8 cellular contexts compared by ENCODE assay signal in the genomic region with DNA sequence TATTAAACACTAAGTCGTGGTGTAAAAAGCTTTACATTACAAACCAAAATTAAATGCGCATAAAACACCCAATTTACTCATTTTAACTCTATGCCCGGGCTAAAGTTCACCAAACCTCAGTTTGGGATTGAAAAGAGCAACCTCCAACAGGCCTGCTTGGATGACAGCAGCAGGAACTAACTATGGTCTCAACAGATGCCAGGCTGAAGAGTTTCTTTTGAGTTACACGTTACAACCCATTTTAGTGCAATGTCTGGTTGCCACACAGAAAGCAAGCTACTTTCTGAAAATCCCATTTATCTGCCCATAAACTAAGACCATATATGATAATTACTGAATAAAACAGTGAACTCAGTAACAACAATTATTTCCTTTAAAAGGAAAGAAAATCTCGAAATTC. TPM values are rescaled to one million over a fixed set of nuclear protein-coding genes. Genes with fewer than 3 reads are reported as not detected.
DNase-seq lines count a peak whose midpoint lies in the region; ATAC-seq and TF ChIP-seq lines count a peak whose summit lies in the region.

No MANE protein-coding gene starts in this region.

- POLR2A ChIA-PET in activated B cell treated with CpG ODN at 0.5 μM for 24 hours (lab: Charles Lee) (interaction anchor here (0.7 to 1.4 kb wide), 7 partner anchors 9 to 89 kb away, joined by 3 to 6 read pairs (median 4); no protein-coding TSS in a partner anchor), GM10248 (lab: Yijun Ruan, JAX) (no interaction called here)

- peak overlapping the region; percentile 91 for H3K4me3 Mint-ChIP-seq in activated B cell treated with CpG ODN at 0.5 μM for 24 hours
- H3K4me3 Mint-ChIP-seq in stimulated activated naive B cell treated with anti-CD40 and anti-IgM and Interleukin-4, amounts not matched to agents 10 μg/mL and 1 μg/mL and 100 μg/mL, for 72 hours, result peak overlapping the region; percentile 95 to 98

- H3K4me1 Mint-ChIP-seq in activated B cell treated with CpG ODN at 0.5 μM for 24 hours, result peaks cover 33% of the 10 kb centered on the region
- peaks cover 14 to 43% of the 10 kb centered on the region in 2 donors for H3K4me1 Mint-ChIP-seq in stimulated activated naive B cell treated with anti-CD40 and anti-IgM and Interleukin-4, amounts not matched to agents 10 μg/mL and 1 μg/mL and 100 μg/mL, for 72 hours

- no peaks in the 10 kb centered on the region for H3K9me3 ChIP-seq in iPS-18c (ENCODE audit: control insufficient read depth, insufficient read depth, low read length)

- intact Hi-C loops in activated B cell treated with CpG ODN at 0.5 μM for 24 hours (cut with micrococcal nuclease), result loop anchor here (5.0 to 10.0 kb wide), 4 partner anchors 198 to 1522 kb away; a partner anchor contains a TSS

- H3K27ac Mint-ChIP-seq in activated B cell treated with CpG ODN at 0.5 μM for 24 hours, result peak overlapping the region; percentile 86
- H3K27ac Mint-ChIP-seq in stimulated activated naive B cell treated with anti-CD40 and anti-IgM and Interleukin-4, amounts not matched to agents 10 μg/mL and 1 μg/mL and 100 μg/mL, for 72 hours, result peak overlapping the region; percentile 97

- peak overlapping the region; percentile 79; the same call in 1 of the 2 replicates for H3K4me3 ChIP-seq in iPS-18c (ENCODE audit: insufficient read depth, low read depth, low read length)

- CTCF ChIA-PET in activated B cell treated with CpG ODN at 0.5 μM for 24 hours (lab: Charles Lee), result interaction anchor here (1.1 kb wide), 1 partner anchor 22 kb away, joined by 3 read pairs; no protein-coding TSS in a partner anchor
- CTCF ChIA-PET in GM10248 (lab: Yijun Ruan, JAX), result interaction anchor here (1.3 kb wide), 1 partner anchor 21 kb away, joined by 6 read pairs; no protein-coding TSS in a partner anchor

- no peaks in the 10 kb centered on the region for H3K27me3 Mint-ChIP-seq in activated B cell treated with CpG ODN at 0.5 μM for 24 hours
- no peaks in the 10 kb centered on the region for H3K27me3 Mint-ChIP-seq in stimulated activated naive B cell treated with anti-CD40 and anti-IgM and Interleukin-4, amounts not matched to agents 10 μg/mL and 1 μg/mL and 100 μg/mL, for 72 hours

- H3K9me3 Mint-ChIP-seq in activated B cell treated with CpG ODN at 0.5 μM for 24 hours, result no peaks in the 10 kb centered on the region
- H3K9me3 Mint-ChIP-seq in stimulated activated naive B cell treated with anti-CD40 and anti-IgM and Interleukin-4, amounts not matched to agents 10 μg/mL and 1 μg/mL and 100 μg/mL, for 72 hours, result no peaks in the 10 kb centered on the region

- peaks cover 23% of the 10 kb centered on the region for H3K36me3 Mint-ChIP-seq in activated B cell treated with CpG ODN at 0.5 μM for 24 hours (ENCODE audit: low read depth)
- H3K36me3 Mint-ChIP-seq in stimulated activated naive B cell treated with anti-CD40 and anti-IgM and Interleukin-4, amounts not matched to agents 10 μg/mL and 1 μg/mL and 100 μg/mL, for 72 hours, result peaks cover 17 to 20% of the 10 kb centered on the region in 2 donors

- ATAC-seq in activated B cell treated with CpG ODN at 0.5 μM for 24 hours (ENCODE audit: low read depth) (no peak), HG03521 (IDR thresholded peaks at IDR 0.05; ENCODE audit: unreplicated experiment) (no peak)
- ATAC-seq in stimulated activated naive B cell treated with anti-CD40 and anti-IgM and Interleukin-4, amounts not matched to agents 10 μg/mL and 1 μg/mL and 100 μg/mL, for 72 hours (replicated peaks), result no peak

- TF ChIP-seq CTCF in activated B cell treated with CpG ODN at 0.5 μM for 24 hours (IDR thresholded peaks at IDR 0.05), result no peak
- no peak for TF ChIP-seq CTCF in GM10248 (IDR thresholded peaks at IDR 0.05; ENCODE audit: control extremely low read depth, extremely low read depth, low read depth, missing control alignments)

- DNase-seq in NCI-H2171 treated with DMSO at 0.1 percent for 48 hours (lab: John Stamatoyannopoulos, UW) (peak; percentile 9), NCI-H2171 (lab: John Stamatoyannopoulos, UW) (no peak), activated B cell treated with CpG ODN at 0.5 μM for 24 hours (no peak), GM10248 (ENCODE audit: extremely low spot score) (no peak)
- no peak for DNase-seq in stimulated activated naive B cell treated with anti-CD40 and anti-IgM and Interleukin-4, amounts not matched to agents 10 μg/mL and 1 μg/mL and 100 μg/mL, for 72 hours
- DNase-seq in stimulated activated naive CD4-positive, alpha-beta T cell treated with Interleukin-2 at 50 U/mL for 16 hours (lab: John Stamatoyannopoulos, UW), result no peak

RNA-seq across cellular contexts. Expression of a gene that starts 2.2 kb away (rescaled TPM):
- total RNA-seq in activated B cell treated with CpG ODN at 0.5 μM for 24 hours, result 23.0 and 30.8 TPM in 2 replicates
